In genomic region chr7:103445228-103446020, GRCh38 we compare ENCODE assay signal across 1 cellular context.
A peak's percentile ranks its signal among the peaks of the same experiment; 100 is the strongest.
TF ChIP-seq lines count a peak whose summit lies in the region.

No MANE protein-coding gene starts in this region.

TF ChIP-seq in HepG2, 621 proteins besides CTCF, POLR2A, EP300 and RAD21 (continued from another document):
- 0 out of 2 replicates have a peak, but pooled peaks have one; percentile 17 for TF ChIP-seq ARID4A (CRISPR knock-in tag; IDR thresholded peaks at IDR 0.05; ENCODE audit: borderline replicate concordance)
- no peak for TF ChIP-seq HNF1B (CRISPR knock-in tag; IDR thresholded peaks at IDR 0.05)
- TF ChIP-seq FOXC1 (CRISPR knock-in tag; IDR thresholded peaks at IDR 0.05; ENCODE audit: borderline replicate concordance), result peak; percentile 58; the same call in 1 of the 2 replicates
- 0 out of 2 replicates have a peak, but pooled peaks have one; percentile 28 for TF ChIP-seq SAFB2 (CRISPR knock-in tag; IDR thresholded peaks at IDR 0.05; ENCODE audit: borderline replicate concordance, low read depth)
- no peak for TF ChIP-seq ZNF781 (CRISPR knock-in tag; IDR thresholded peaks at IDR 0.05; ENCODE audit: borderline replicate concordance, not compliant biosample characterization)
